ENCODE assay signal across 14 cellular contexts in genomic region chr9:135970128-135970815, GRCh38.
"Had no signal": no experiment of that assay in that cellular context is flagged by ENCODE, and none has a peak within 500 bp of the region (broad histone marks: within the 10 kb centered on the region; RNA-seq: fewer than 3 reads in every experiment).

No MANE protein-coding gene starts in this region.

- H3K27ac ChIP-seq: gastrocnemius medialis, neutrophil, skin epidermis had no signal

- H3K36me3 ChIP-seq: gastrocnemius medialis, neutrophil, stomach had no signal

- H3K4me3 ChIP-seq: gastrocnemius medialis, mucosa of descending colon, skin epidermis, stomach had no signal

- H3K4me3 Mint-ChIP-seq: naive thymus-derived CD8-positive, alpha-beta T cell; type B pancreatic cell had no signal

- H3K27ac Mint-ChIP-seq: naive thymus-derived CD8-positive, alpha-beta T cell; type B pancreatic cell had no signal

- H3K27me3 ChIP-seq: gastrocnemius medialis had no signal

- H3K9me3 Mint-ChIP-seq: naive thymus-derived CD8-positive, alpha-beta T cell; type B pancreatic cell had no signal

- DNase-seq: cerebellar nuclear complex; dermis blood vessel endothelial cell; gastrocnemius medialis; glutamatergic neuron; mucosa of descending colon; naive thymus-derived CD8-positive, alpha-beta T cell; posterior cingulate gyrus; stimulated activated CD4-positive, alpha-beta T cell treated with anti-CD3 and anti-CD28 coated beads, Interleukin-12 subunit alpha, Interleukin-12 subunit beta, amount 100 ng/mL, for 4 hours; stimulated activated naive CD4-positive, alpha-beta T cell; stomach; substantia nigra had no signal

- H3K9me3 ChIP-seq: gastrocnemius medialis, mucosa of descending colon, neutrophil, stomach had no signal

- H3K36me3 Mint-ChIP-seq: naive thymus-derived CD8-positive, alpha-beta T cell; type B pancreatic cell had no signal
